ENCODE assay signal across 1 cellular context in the genomic region with DNA sequence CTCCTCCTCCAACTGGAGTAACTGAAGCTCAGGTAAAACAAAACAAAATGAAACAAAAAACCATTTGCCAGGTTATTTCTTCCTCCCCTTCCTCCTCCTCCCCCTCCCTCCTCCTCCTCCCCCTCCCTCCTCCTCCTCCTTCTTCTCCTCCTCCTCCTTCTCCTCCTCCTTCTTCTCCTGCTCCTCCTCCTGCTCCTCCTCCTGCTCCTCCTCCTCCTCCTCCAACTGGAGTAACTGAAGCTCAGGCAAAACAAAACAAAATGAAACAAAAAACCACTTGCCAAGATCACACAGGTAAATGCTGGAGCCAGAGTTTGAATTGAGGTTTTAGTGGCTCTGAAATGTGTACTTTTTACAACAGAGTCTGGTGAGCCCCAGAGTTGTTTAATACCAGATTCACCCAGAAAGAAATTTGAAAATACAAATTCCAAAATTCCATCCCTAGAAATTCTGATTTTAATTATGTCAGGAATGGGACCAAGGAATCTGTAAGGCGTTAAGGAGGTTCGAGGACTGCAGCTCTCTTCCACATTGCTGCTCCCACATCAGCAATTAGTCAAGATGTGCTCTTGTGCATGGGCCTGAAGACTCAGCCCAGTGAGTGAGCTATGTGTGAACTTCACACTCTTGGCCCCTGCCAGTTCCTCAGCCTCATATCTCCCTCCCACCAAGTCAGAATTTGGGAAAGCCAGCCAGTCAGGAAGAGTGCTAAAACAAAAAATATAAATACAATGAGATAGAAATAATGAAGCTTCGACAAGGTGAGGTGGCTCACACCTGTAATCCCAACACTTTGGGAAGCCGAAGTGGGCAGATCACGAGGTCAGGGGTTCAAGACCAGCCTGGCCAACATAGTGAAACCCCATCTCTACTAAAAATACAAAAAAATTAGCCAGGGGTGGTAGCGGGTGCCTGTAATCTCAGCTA.
TF ChIP-seq lines count a peak whose summit lies in the region.

No MANE protein-coding gene starts in this region.

TF ChIP-seq in SK-N-SH, 30 proteins besides CTCF, POLR2A, EP300 and RAD21 (continued from another document):
- TF ChIP-seq, protein P1, sequence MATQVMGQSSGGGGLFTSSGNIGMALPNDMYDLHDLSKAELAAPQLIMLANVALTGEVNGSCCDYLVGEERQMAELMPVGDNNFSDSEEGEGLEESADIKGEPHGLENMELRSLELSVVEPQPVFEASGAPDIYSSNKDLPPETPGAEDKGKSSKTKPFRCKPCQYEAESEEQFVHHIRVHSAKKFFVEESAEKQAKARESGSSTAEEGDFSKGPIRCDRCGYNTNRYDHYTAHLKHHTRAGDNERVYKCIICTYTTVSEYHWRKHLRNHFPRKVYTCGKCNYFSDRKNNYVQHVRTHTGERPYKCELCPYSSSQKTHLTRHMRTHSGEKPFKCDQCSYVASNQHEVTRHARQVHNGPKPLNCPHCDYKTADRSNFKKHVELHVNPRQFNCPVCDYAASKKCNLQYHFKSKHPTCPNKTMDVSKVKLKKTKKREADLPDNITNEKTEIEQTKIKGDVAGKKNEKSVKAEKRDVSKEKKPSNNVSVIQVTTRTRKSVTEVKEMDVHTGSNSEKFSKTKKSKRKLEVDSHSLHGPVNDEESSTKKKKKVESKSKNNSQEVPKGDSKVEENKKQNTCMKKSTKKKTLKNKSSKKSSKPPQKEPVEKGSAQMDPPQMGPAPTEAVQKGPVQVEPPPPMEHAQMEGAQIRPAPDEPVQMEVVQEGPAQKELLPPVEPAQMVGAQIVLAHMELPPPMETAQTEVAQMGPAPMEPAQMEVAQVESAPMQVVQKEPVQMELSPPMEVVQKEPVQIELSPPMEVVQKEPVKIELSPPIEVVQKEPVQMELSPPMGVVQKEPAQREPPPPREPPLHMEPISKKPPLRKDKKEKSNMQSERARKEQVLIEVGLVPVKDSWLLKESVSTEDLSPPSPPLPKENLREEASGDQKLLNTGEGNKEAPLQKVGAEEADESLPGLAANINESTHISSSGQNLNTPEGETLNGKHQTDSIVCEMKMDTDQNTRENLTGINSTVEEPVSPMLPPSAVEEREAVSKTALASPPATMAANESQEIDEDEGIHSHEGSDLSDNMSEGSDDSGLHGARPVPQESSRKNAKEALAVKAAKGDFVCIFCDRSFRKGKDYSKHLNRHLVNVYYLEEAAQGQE (IDR thresholded peaks at IDR 0.05; ENCODE audit: low read depth, low read length) = no peak
- TF ChIP-seq IRF3 (IDR thresholded peaks at IDR 0.05; ENCODE audit: low read depth, low read length) (no peak), SIN3A (IDR thresholded peaks at IDR 0.05; ENCODE audit: borderline replicate concordance, low read depth, low read length) (no peak), MXI1 (IDR thresholded peaks at IDR 0.05; ENCODE audit: low read depth, low read length) (no peak), FOXJ3 (CRISPR knock-in tag; IDR thresholded peaks at IDR 0.05) (no peak), NFIC (IDR thresholded peaks at IDR 0.05; ENCODE audit: borderline replicate concordance) (no peak), RXRA (IDR thresholded peaks at IDR 0.05; ENCODE audit: borderline replicate concordance, low read depth) (no peak), TCF12 (IDR thresholded peaks at IDR 0.05) (no peak), YY1 (IDR thresholded peaks at IDR 0.05; ENCODE audit: low read depth) (no peak), EZH2phosphoT487 (IDR thresholded peaks at IDR 0.05; ENCODE audit: borderline replicate concordance, low read depth) (no peak)
